Comparison of ENCODE assay signal across 1 cellular context in the genomic region with DNA sequence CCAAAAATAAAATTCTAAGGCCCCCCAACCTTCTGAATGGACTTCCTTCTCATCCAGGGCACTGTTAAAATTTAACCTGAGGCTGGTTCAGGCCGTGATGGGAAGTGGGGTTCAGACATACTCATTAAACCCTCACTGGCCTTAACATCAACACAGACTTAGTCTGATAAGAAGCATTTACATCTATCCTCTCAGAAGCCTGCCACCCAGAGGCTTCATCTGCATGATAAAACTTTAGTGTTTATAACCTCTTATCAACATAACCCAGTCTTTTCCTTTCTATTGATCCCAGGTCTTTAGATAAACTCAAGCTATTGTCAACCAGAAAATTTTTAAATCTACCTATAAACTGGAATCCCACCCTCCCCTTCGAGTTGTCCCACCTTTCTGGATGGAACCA.
TF ChIP-seq lines count a peak whose summit lies in the region.

No MANE protein-coding gene starts in this region.

TF ChIP-seq in GM23338, 12 proteins besides CTCF, POLR2A, EP300 and RAD21 (continued from another document):
- TF ChIP-seq, protein P1, sequence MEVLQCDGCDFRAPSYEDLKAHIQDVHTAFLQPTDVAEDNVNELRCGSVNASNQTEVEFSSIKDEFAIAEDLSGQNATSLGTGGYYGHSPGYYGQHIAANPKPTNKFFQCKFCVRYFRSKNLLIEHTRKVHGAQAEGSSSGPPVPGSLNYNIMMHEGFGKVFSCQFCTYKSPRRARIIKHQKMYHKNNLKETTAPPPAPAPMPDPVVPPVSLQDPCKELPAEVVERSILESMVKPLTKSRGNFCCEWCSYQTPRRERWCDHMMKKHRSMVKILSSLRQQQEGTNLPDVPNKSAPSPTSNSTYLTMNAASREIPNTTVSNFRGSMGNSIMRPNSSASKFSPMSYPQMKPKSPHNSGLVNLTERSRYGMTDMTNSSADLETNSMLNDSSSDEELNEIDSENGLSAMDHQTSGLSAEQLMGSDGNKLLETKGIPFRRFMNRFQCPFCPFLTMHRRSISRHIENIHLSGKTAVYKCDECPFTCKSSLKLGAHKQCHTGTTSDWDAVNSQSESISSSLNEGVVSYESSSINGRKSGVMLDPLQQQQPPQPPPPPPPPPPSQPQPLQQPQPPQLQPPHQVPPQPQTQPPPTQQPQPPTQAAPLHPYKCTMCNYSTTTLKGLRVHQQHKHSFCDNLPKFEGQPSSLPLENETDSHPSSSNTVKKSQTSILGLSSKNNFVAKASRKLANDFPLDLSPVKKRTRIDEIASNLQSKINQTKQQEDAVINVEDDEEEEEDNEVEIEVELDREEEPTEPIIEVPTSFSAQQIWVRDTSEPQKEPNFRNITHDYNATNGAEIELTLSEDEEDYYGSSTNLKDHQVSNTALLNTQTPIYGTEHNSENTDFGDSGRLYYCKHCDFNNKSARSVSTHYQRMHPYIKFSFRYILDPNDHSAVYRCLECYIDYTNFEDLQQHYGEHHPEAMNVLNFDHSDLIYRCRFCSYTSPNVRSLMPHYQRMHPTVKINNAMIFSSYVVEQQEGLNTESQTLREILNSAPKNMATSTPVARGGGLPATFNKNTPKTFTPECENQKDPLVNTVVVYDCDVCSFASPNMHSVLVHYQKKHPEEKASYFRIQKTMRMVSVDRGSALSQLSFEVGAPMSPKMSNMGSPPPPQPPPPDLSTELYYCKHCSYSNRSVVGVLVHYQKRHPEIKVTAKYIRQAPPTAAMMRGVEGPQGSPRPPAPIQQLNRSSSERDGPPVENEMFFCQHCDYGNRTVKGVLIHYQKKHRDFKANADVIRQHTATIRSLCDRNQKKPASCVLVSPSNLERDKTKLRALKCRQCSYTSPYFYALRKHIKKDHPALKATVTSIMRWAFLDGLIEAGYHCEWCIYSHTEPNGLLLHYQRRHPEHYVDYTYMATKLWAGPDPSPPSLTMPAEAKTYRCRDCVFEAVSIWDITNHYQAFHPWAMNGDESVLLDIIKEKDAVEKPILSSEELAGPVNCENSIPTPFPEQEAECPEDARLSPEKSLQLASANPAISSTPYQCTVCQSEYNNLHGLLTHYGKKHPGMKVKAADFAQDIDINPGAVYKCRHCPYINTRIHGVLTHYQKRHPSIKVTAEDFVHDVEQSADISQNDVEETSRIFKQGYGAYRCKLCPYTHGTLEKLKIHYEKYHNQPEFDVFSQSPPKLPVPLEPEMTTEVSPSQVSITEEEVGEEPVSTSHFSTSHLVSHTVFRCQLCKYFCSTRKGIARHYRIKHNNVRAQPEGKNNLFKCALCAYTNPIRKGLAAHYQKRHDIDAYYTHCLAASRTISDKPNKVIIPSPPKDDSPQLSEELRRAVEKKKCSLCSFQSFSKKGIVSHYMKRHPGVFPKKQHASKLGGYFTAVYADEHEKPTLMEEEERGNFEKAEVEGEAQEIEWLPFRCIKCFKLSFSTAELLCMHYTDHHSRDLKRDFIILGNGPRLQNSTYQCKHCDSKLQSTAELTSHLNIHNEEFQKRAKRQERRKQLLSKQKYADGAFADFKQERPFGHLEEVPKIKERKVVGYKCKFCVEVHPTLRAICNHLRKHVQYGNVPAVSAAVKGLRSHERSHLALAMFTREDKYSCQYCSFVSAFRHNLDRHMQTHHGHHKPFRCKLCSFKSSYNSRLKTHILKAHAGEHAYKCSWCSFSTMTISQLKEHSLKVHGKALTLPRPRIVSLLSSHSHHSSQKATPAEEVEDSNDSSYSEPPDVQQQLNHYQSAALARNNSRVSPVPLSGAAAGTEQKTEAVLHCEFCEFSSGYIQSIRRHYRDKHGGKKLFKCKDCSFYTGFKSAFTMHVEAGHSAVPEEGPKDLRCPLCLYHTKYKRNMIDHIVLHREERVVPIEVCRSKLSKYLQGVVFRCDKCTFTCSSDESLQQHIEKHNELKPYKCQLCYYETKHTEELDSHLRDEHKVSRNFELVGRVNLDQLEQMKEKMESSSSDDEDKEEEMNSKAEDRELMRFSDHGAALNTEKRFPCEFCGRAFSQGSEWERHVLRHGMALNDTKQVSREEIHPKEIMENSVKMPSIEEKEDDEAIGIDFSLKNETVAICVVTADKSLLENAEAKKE (CRISPR knock-in tag; IDR thresholded peaks at IDR 0.05): no peak
- TF ChIP-seq CREB1 (CRISPR knock-in tag; IDR thresholded peaks at IDR 0.05; ENCODE audit: low read depth): no peak
- TF ChIP-seq ZNF331 (CRISPR knock-in tag; IDR thresholded peaks at IDR 0.05; ENCODE audit: low read depth): no peak
- TF ChIP-seq NANOG (IDR thresholded peaks at IDR 0.05; ENCODE audit: borderline replicate concordance): no peak
- no peak for TF ChIP-seq EZH2 (IDR thresholded peaks at IDR 0.05; ENCODE audit: low read depth, unreplicated experiment)
- TF ChIP-seq, protein P2, sequence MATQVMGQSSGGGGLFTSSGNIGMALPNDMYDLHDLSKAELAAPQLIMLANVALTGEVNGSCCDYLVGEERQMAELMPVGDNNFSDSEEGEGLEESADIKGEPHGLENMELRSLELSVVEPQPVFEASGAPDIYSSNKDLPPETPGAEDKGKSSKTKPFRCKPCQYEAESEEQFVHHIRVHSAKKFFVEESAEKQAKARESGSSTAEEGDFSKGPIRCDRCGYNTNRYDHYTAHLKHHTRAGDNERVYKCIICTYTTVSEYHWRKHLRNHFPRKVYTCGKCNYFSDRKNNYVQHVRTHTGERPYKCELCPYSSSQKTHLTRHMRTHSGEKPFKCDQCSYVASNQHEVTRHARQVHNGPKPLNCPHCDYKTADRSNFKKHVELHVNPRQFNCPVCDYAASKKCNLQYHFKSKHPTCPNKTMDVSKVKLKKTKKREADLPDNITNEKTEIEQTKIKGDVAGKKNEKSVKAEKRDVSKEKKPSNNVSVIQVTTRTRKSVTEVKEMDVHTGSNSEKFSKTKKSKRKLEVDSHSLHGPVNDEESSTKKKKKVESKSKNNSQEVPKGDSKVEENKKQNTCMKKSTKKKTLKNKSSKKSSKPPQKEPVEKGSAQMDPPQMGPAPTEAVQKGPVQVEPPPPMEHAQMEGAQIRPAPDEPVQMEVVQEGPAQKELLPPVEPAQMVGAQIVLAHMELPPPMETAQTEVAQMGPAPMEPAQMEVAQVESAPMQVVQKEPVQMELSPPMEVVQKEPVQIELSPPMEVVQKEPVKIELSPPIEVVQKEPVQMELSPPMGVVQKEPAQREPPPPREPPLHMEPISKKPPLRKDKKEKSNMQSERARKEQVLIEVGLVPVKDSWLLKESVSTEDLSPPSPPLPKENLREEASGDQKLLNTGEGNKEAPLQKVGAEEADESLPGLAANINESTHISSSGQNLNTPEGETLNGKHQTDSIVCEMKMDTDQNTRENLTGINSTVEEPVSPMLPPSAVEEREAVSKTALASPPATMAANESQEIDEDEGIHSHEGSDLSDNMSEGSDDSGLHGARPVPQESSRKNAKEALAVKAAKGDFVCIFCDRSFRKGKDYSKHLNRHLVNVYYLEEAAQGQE (IDR thresholded peaks at IDR 0.05; ENCODE audit: unreplicated experiment): no peak
